ENCODE assay signal across 16 cellular contexts in the genomic region with DNA sequence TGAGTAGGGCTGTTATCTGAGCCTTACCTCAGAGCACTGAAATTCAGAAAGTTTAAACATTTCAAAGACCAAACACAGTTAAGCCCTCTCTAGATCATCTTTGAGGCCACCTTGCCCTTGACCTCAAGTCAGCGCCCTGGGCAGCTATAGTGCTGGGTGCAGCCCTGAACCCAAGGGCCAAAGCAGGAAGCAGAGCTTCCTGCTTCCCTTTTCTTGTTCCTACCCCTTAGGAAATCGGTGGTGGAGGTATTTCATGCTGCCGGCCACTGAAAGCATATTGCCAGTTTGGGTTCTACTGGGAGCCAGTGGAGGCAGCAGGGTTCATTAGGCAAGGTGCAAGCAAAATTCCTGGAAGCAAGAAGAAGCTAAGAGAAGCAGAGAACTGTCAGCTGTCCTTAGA. TPM values are rescaled to one million over a fixed set of nuclear protein-coding genes. Genes with fewer than 3 reads are reported as not detected.
DNase-seq lines count a peak whose midpoint lies in the region; ATAC-seq, FAIRE-seq and TF ChIP-seq lines count a peak whose summit lies in the region.
"Had no signal": no experiment of that assay in that cellular context is flagged by ENCODE, and none has a peak within 500 bp of the region (broad histone marks: within the 10 kb centered on the region; RNA-seq: fewer than 3 reads in every experiment).

No MANE protein-coding gene starts in this region.

- intact Hi-C loops in lower lobe of right lung (cut with DNase I), result loop anchor here (10.0 kb wide), 1 partner anchor 118 kb away; the partner anchor contains the start of gene ITLN2
- intact Hi-C loops in breast epithelium (cut with DNase I; ENCODE audit: low total_unique reads), result no loop called here

- peaks cover 53% of the 10 kb centered on the region for H3K4me1 Mint-ChIP-seq in activated CD4-positive, alpha-beta memory T cell treated with anti-CD3 and anti-CD28 coated beads, Interleukin-2, amount 10 ng/mL, durations not matched to agents 7 days and 5 days

- TF ChIP-seq EP300 in gastroesophageal sphincter (IDR thresholded peaks at IDR 0.05), result no peak

- H3K27me3 ChIP-seq in lower lobe of right lung (ENCODE audit: low read depth) (no peaks in the 10 kb centered on the region), gastroesophageal sphincter (no peaks in the 10 kb centered on the region), breast epithelium (no peaks in the 10 kb centered on the region)
- H3K27me3 ChIP-seq: testis had no signal

- H3K4me1 ChIP-seq in lower lobe of right lung (peaks cover 19% of the 10 kb centered on the region), gastroesophageal sphincter (peaks cover 0 to 7% (median 0%) of the 10 kb centered on the region in 3 donors), breast epithelium (no peaks in the 10 kb centered on the region)

- H3K9me3 ChIP-seq in lower lobe of right lung (no peaks in the 10 kb centered on the region), gastroesophageal sphincter (no peaks in the 10 kb centered on the region), breast epithelium (no peaks in the 10 kb centered on the region)
- H3K9me3 ChIP-seq: testis had no signal

- ATAC-seq in lower lobe of right lung, result peak; percentile 52 to 58
- no peak for ATAC-seq in gastroesophageal sphincter
- ATAC-seq: Right ventricle myocardium inferior had no signal

- H3K4me3 ChIP-seq in lower lobe of right lung (no peak overlapping the region), gastroesophageal sphincter (no peak overlapping the region), breast epithelium (no peak overlapping the region)
- H3K4me3 ChIP-seq: skin epidermis, testis had no signal

- WGBS in gastroesophageal sphincter (ENCODE audit: low coverage in 1 of 2), 2 donors, result no CpG with 5 or more reads among the region's 3 CpGs

- no peaks in the 10 kb centered on the region for H3K9me3 Mint-ChIP-seq in activated CD4-positive, alpha-beta memory T cell treated with anti-CD3 and anti-CD28 coated beads, Interleukin-2, amount 10 ng/mL, durations not matched to agents 7 days and 5 days

- TF ChIP-seq POLR2A in gastroesophageal sphincter (IDR thresholded peaks at IDR 0.05), result no peak
- TF ChIP-seq POLR2A in breast epithelium (IDR thresholded peaks at IDR 0.05), result no peak

- TF ChIP-seq CTCF in lower lobe of right lung (IDR thresholded peaks at IDR 0.05) (no peak), gastroesophageal sphincter (IDR thresholded peaks at IDR 0.05) (no peak), breast epithelium (IDR thresholded peaks at IDR 0.05) (no peak)

- H3K27ac ChIP-seq in lower lobe of right lung, result peak overlapping the region; percentile 4
- peak overlapping the region in 2 of 4 donors; percentile 7 to 23 for H3K27ac ChIP-seq in gastroesophageal sphincter
- H3K27ac ChIP-seq in breast epithelium, result peak overlapping the region in 1 of 2 donors; percentile 26

- no peaks in the 10 kb centered on the region for H3K36me3 ChIP-seq in lower lobe of right lung
- no peaks in the 10 kb centered on the region for H3K36me3 ChIP-seq in gastroesophageal sphincter
- no peaks in the 10 kb centered on the region for H3K36me3 ChIP-seq in breast epithelium

- DNase-seq in CD1c-positive myeloid dendritic cell (ENCODE audit: extremely low spot score) (peak; percentile 49), GM18507 (ENCODE audit: extremely low spot score, insufficient read length, low read depth) (no peak), lower lobe of right lung (no peak), NCI-H510A (lab: John Stamatoyannopoulos, UW) (no peak), breast epithelium (ENCODE audit: low spot score in 2 of 2) (no peak)
- no peak for DNase-seq in activated CD4-positive, alpha-beta memory T cell treated with anti-CD3 and anti-CD28 coated beads, Interleukin-2, amount 10 ng/mL, durations not matched to agents 7 days and 5 days
- no peak for DNase-seq in activated CD4-positive, alpha-beta T cell treated with anti-CD3 and anti-CD28 coated beads, Interleukin-2, amount 50 U/mL, for 4 hours
- DNase-seq: activated effector memory CD4-positive, alpha-beta T cell treated with Interleukin-2 at 50 U/mL for 16 hours; central memory CD4-positive, alpha-beta T cell; glutamatergic neuron; NCI-H1930; NCI-H69; testis had no signal

- POLR2A ChIA-PET in activated CD4-positive, alpha-beta memory T cell treated with anti-CD3 and anti-CD28 coated beads, Interleukin-2, amount 10 ng/mL, durations not matched to agents 7 days and 5 days (lab: Charles Lee), result interaction anchor here (0.6 to 3.6 kb wide), 26 partner anchors 11 to 574 kb away, joined by 3 to 46 read pairs (median 6); partner anchors contain the start of genes ARHGAP30, CD244, CD48 and DCAF8

- H3K36me3 Mint-ChIP-seq in activated CD4-positive, alpha-beta memory T cell treated with anti-CD3 and anti-CD28 coated beads, Interleukin-2, amount 10 ng/mL, durations not matched to agents 7 days and 5 days (ENCODE audit: low read depth), result no peaks in the 10 kb centered on the region

- no peaks in the 10 kb centered on the region for H3K27me3 Mint-ChIP-seq in activated CD4-positive, alpha-beta memory T cell treated with anti-CD3 and anti-CD28 coated beads, Interleukin-2, amount 10 ng/mL, durations not matched to agents 7 days and 5 days

- CTCF ChIA-PET in activated CD4-positive, alpha-beta memory T cell treated with anti-CD3 and anti-CD28 coated beads, Interleukin-2, amount 10 ng/mL, durations not matched to agents 7 days and 5 days (lab: Charles Lee), result interaction anchor here (0.6 to 8.5 kb wide), 41 partner anchors 8 to 232 kb away, joined by 3 to 300 read pairs (median 5); partner anchors contain the start of genes CD244, CD48, ITLN2 and LY9

- no peak overlapping the region for H3K4me3 Mint-ChIP-seq in activated CD4-positive, alpha-beta memory T cell treated with anti-CD3 and anti-CD28 coated beads, Interleukin-2, amount 10 ng/mL, durations not matched to agents 7 days and 5 days

- FAIRE-seq in GM18507 (lab: Jason Lieb, UNC), result peak; percentile 38

- peak overlapping the region; percentile 98 for H3K27ac Mint-ChIP-seq in activated CD4-positive, alpha-beta memory T cell treated with anti-CD3 and anti-CD28 coated beads, Interleukin-2, amount 10 ng/mL, durations not matched to agents 7 days and 5 days

RNA-seq across cellular contexts. Expression of gene CD244, which starts 26.1 kb away (rescaled TPM):
- 1 to 10 TPM; 2.0 to 2.3 TPM for total RNA-seq in activated CD4-positive, alpha-beta memory T cell treated with anti-CD3 and anti-CD28 coated beads, Interleukin-2, amount 10 ng/mL, durations not matched to agents 7 days and 5 days
- total RNA-seq in lower lobe of right lung (4.5 TPM), gastroesophageal sphincter (under 1 TPM in 3 of 4 donors, not detected in 1; 0.15 to 0.47 (median 0.27) TPM), breast epithelium (1 to 10 TPM in 1 of 3 donors, under 1 TPM in 2; 0.64 to 1.6 (median 0.66) TPM)

RNA-seq across cellular contexts. Expression of gene LY9, which starts 40.6 kb away (rescaled TPM):
- total RNA-seq in activated CD4-positive, alpha-beta memory T cell treated with anti-CD3 and anti-CD28 coated beads, Interleukin-2, amount 10 ng/mL, durations not matched to agents 7 days and 5 days, result 10 to 100 TPM; 46.4 to 49.9 TPM
- total RNA-seq in lower lobe of right lung, result 1.8 TPM
- total RNA-seq in gastroesophageal sphincter, result 1 to 10 TPM in 1 of 4 donors, under 1 TPM in 2, not detected in 1; 0.27 to 2.4 (median 0.62) TPM
- 1 to 10 TPM; 1.1 to 5.9 (median 5.6) TPM for total RNA-seq in breast epithelium
- total RNA-seq: Right ventricle myocardium inferior had no signal

RNA-seq across cellular contexts. Expression of gene ITLN1, which starts 48.4 kb away (rescaled TPM):
- total RNA-seq in activated CD4-positive, alpha-beta memory T cell treated with anti-CD3 and anti-CD28 coated beads, Interleukin-2, amount 10 ng/mL, durations not matched to agents 7 days and 5 days, result not detected
- 2.7 TPM for total RNA-seq in lower lobe of right lung
- 1 to 10 TPM in 1 of 4 donors, under 1 TPM in 1, not detected in 2; 0.46 to 1.9 TPM for total RNA-seq in gastroesophageal sphincter
- total RNA-seq in breast epithelium, result 100 to 1,000 TPM in 1 of 3 donors, 1 to 10 TPM in 1, under 1 TPM in 1; 0.96 to 938 (median 2.0) TPM

Comparison
In these comparisons a context has a peak if more than half of its experiments do, and no peak if none do; other contexts are left out.
1. RNA of gene LY9, which starts 40.6 kb away (total RNA-seq): 46.4 to 49.9 TPM in activated CD4-positive, alpha-beta memory T cell treated with anti-CD3 and anti-CD28 coated beads, Interleukin-2, amount 10 ng/mL, durations not matched to agents 7 days and 5 days; 1.1 to 5.9 TPM in breast epithelium, 1.8 TPM in lower lobe of right lung (single experiment) and 0.27 to 2.4 TPM in gastroesophageal sphincter; every median in the first group is over 4 times any median in the second.